Comparison of ENCODE assay signal across 17 cellular contexts in the genomic region with DNA sequence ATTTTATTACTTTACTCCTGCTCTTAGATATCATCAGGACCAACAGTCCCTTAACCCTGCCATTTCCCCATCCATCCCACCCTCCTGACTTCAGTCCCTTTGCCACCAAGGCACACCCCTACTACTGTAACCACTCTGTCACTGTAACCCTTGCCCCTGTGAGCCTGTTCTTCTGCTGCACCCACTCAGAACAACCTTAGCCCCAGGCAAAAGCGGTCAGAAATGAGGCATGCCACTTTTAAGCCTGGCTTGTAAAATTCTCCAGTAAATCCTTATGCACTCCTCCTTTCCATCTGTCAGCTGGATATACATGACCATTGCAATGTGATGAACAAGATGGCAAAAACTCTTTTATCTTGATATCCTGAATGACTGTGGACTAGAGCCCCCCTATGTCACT.
"Had no signal": no experiment of that assay in that cellular context is flagged by ENCODE, and none has a peak within 500 bp of the region (broad histone marks: within the 10 kb centered on the region; RNA-seq: fewer than 3 reads in every experiment).

No MANE protein-coding gene starts in this region.

- H3K9me3 ChIP-seq: heart left ventricle, mucosa of descending colon, stomach, thoracic aorta, transverse colon had no signal

- H3K4me1 ChIP-seq: heart left ventricle, stomach, transverse colon had no signal

- H3K4me3 ChIP-seq: heart left ventricle, mucosa of descending colon, stomach, thoracic aorta, transverse colon had no signal

- DNase-seq: effector memory CD8-positive, alpha-beta T cell; erythroblast; foreskin melanocyte; heart left ventricle; hippocampal formation; mucosa of descending colon; naive thymus-derived CD8-positive, alpha-beta T cell; posterior cingulate gyrus; right cardiac atrium; small intestine; stimulated activated CD4-positive, alpha-beta T cell treated with anti-CD3 and anti-CD28 coated beads, Interleukin-12 subunit alpha, Interleukin-12 subunit beta, amount 100 ng/mL, for 4 hours; stimulated activated naive CD4-positive, alpha-beta T cell; stomach; substantia nigra; transverse colon had no signal

- FAIRE-seq: small intestine had no signal

- H3K36me3 ChIP-seq: heart left ventricle, stomach, thoracic aorta, transverse colon had no signal

- ATAC-seq: effector memory CD8-positive, alpha-beta T cell; heart left ventricle; left lobe of liver; mucosa of descending colon; naive thymus-derived CD8-positive, alpha-beta T cell; right cardiac atrium had no signal

- H3K27ac ChIP-seq: heart left ventricle, stomach, thoracic aorta, transverse colon had no signal

- H3K27me3 ChIP-seq: stomach, transverse colon had no signal
